ENCODE assay signal across 8 cellular contexts in genomic region chr7:112422842-112423496, GRCh38. TPM values are rescaled to one million over a fixed set of nuclear protein-coding genes. Genes with fewer than 3 reads are reported as not detected.
DNase-seq lines count a peak whose midpoint lies in the region; ATAC-seq and TF ChIP-seq lines count a peak whose summit lies in the region.

No MANE protein-coding gene starts in this region.

- H3K4me2 ChIP-seq in BLaER1: peak overlapping the region; percentile 82

- peak; percentile 69 for ATAC-seq in GM18868 (IDR thresholded peaks at IDR 0.05; ENCODE audit: unreplicated experiment)
- no peak for ATAC-seq in GM21576 (IDR thresholded peaks at IDR 0.05; ENCODE audit: unreplicated experiment)

- H3K27ac ChIP-seq in BLaER1 (peak overlapping the region; percentile 84), ovary (peak overlapping the region in 1 of 2 donors; percentile 16)

- peak overlapping the region; percentile 63; the same call in 1 of the 2 replicates for H3K9ac ChIP-seq in BLaER1

- no peak overlapping the region for H3K4me3 Mint-ChIP-seq in activated CD4-positive, alpha-beta memory T cell treated with anti-CD3 and anti-CD28 coated beads for 36 hours

- H3K4me1 Mint-ChIP-seq in activated CD4-positive, alpha-beta memory T cell treated with anti-CD3 and anti-CD28 coated beads for 36 hours (ENCODE audit: low read depth): peaks cover 21% of the 10 kb centered on the region

- no peaks in the 10 kb centered on the region for H4K20me1 ChIP-seq in BLaER1

- TF ChIP-seq CTCF in ovary (IDR thresholded peaks at IDR 0.05): no peak

- H3K27me3 Mint-ChIP-seq in activated CD4-positive, alpha-beta memory T cell treated with anti-CD3 and anti-CD28 coated beads for 36 hours: no peaks in the 10 kb centered on the region

- 50 to 53% (median 52%) methylated on average over 6 of the region's 6 CpGs for WGBS in ovary, 3 donors

- H3K36me3 ChIP-seq in BLaER1 (no peaks in the 10 kb centered on the region), MG63 (no peaks in the 10 kb centered on the region), ovary (no peaks in the 10 kb centered on the region)

- no peaks in the 10 kb centered on the region for H3K36me3 Mint-ChIP-seq in activated CD4-positive, alpha-beta memory T cell treated with anti-CD3 and anti-CD28 coated beads for 36 hours

- no peak for TF ChIP-seq EP300 in ovary (IDR thresholded peaks at IDR 0.05)

- H3K27me3 ChIP-seq in BLaER1: no peaks in the 10 kb centered on the region
- H3K27me3 ChIP-seq in MG63: no peaks in the 10 kb centered on the region
- no peaks in the 10 kb centered on the region for H3K27me3 ChIP-seq in ovary

- H3K4me1 ChIP-seq in BLaER1 (peaks cover 44% of the 10 kb centered on the region), ovary (ENCODE audit: insufficient read depth) (peaks cover 4% of the 10 kb centered on the region)

- H3K27ac Mint-ChIP-seq in activated CD4-positive, alpha-beta memory T cell treated with anti-CD3 and anti-CD28 coated beads for 36 hours: no peak overlapping the region

- intact Hi-C loops in activated CD4-positive, alpha-beta memory T cell treated with anti-CD3 and anti-CD28 coated beads for 36 hours (cut with micrococcal nuclease): loop anchor here (1.0 kb wide), 1 partner anchor 27 kb away; the partner anchor contains the start of gene IFRD1
- intact Hi-C loops in ovary (cut with DNase I): no loop called here

- CTCF ChIA-PET in activated CD4-positive, alpha-beta memory T cell treated with anti-CD3 and anti-CD28 coated beads for 36 hours (lab: Charles Lee): no interaction called here

- H3K4me3 ChIP-seq in BLaER1 (0 out of 2 replicates have a peak overlapping the region, but pooled peaks have one; percentile 24), MG63 (no peak overlapping the region), ovary (no peak overlapping the region)

- H3K9me3 ChIP-seq in BLaER1 (0 out of 2 replicates have a peak, but pooled peaks cover 6% of the 10 kb centered on the region), MG63 (no peaks in the 10 kb centered on the region), ovary (no peaks in the 10 kb centered on the region)

- POLR2A ChIA-PET in activated CD4-positive, alpha-beta memory T cell treated with anti-CD3 and anti-CD28 coated beads for 36 hours (lab: Charles Lee): interaction anchor here (0.6 to 1.2 kb wide), 2 partner anchors 27 to 28 kb away, joined by 3 read pairs; partner anchors contain the start of gene IFRD1

- H3K9me3 Mint-ChIP-seq in activated CD4-positive, alpha-beta memory T cell treated with anti-CD3 and anti-CD28 coated beads for 36 hours: no peaks in the 10 kb centered on the region

- no peak for TF ChIP-seq POLR2A in ovary (IDR thresholded peaks at IDR 0.05)

- peak; percentile 93 for DNase-seq in MG63
- peak; percentile 50 for DNase-seq in activated CD4-positive, alpha-beta memory T cell treated with anti-CD3 and anti-CD28 coated beads for 36 hours
- peak; percentile 71 for DNase-seq in foreskin melanocyte
- DNase-seq in ovary: peak; percentile 68 to 81 (median 80)
- DNase-seq in NCI-H1048 (lab: John Stamatoyannopoulos, UW): no peak

RNA-seq across cellular contexts. Expression of gene IFRD1, which starts 27.3 kb away (rescaled TPM):
- total RNA-seq in MG63 (2014; rRNA removed; shearing (Covaris generic); ENCODE audit: low replicate concordance): 29.5 and 40.1 TPM in 2 replicates
- 10 to 100 TPM; 43.4 to 49.7 TPM for total RNA-seq in activated CD4-positive, alpha-beta memory T cell treated with anti-CD3 and anti-CD28 coated beads for 36 hours
- total RNA-seq in ovary: 10 to 100 TPM; 35.1 to 75.1 (median 58.1) TPM
- polyA plus RNA-seq in ovary: 10 to 100 TPM; 21.2 to 29.3 TPM

RNA-seq across cellular contexts. Expression of gene LSMEM1, which starts 57.8 kb away (rescaled TPM):
- total RNA-seq in MG63 (2014; rRNA removed; shearing (Covaris generic); ENCODE audit: low replicate concordance): not detected in 2 replicates
- total RNA-seq in activated CD4-positive, alpha-beta memory T cell treated with anti-CD3 and anti-CD28 coated beads for 36 hours: under 1 TPM; 0.80 to 1.00 TPM
- total RNA-seq in ovary: 1 to 10 TPM in 4 of 7 donors, under 1 TPM in 3; 0.79 to 2.3 (median 1.1) TPM
- polyA plus RNA-seq in ovary: under 1 TPM; 0.40 to 0.83 TPM
